ENCODE assay signal across 2 cellular contexts in genomic region chr17:57130708-57131461, GRCh38.
TF ChIP-seq lines count a peak whose summit lies in the region.

No MANE protein-coding gene starts in this region.

TF ChIP-seq in HCT116, 20 proteins besides CTCF, POLR2A, EP300 and RAD21 (continued from another document):
- TF ChIP-seq ZBTB33 (IDR thresholded peaks at IDR 0.05; ENCODE audit: extremely low read depth, insufficient replicate concordance, low read length) (no peak), TCF7L2 (IDR thresholded peaks at IDR 0.05; ENCODE audit: borderline replicate concordance, extremely low read depth, insufficient read depth, insufficient read length) (no peak)
- TF ChIP-seq, protein P1, sequence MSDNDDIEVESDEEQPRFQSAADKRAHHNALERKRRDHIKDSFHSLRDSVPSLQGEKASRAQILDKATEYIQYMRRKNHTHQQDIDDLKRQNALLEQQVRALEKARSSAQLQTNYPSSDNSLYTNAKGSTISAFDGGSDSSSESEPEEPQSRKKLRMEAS (IDR thresholded peaks at IDR 0.05): no peak

TF ChIP-seq in HepG2, 621 proteins besides CTCF, POLR2A, EP300 and RAD21:
- TF ChIP-seq ZNF281 (CRISPR knock-in tag; IDR thresholded peaks at IDR 0.05; ENCODE audit: borderline replicate concordance) (peak; percentile 72; the same call in 1 of the 2 replicates), CEBPB (IDR thresholded peaks at IDR 0.05; ENCODE audit: borderline replicate concordance, low read depth, low read length) (peak; percentile 46; the same call in 1 of the 2 replicates), CEBPG (CRISPR knock-in tag; IDR thresholded peaks at IDR 0.05) (peak; percentile 56; the same call in 1 of the 2 replicates), GPN1 (CRISPR knock-in tag; IDR thresholded peaks at IDR 0.05; ENCODE audit: borderline replicate concordance) (no peak), DR1 (CRISPR knock-in tag; IDR thresholded peaks at IDR 0.05) (0 out of 2 replicates have a peak, but pooled peaks have one; percentile 39), KLF16 (CRISPR knock-in tag; IDR thresholded peaks at IDR 0.05) (0 out of 4 replicates have a peak, but pooled peaks of 1 of the 2 experiments have one; percentile 20), ZNF740 (CRISPR knock-in tag; IDR thresholded peaks at IDR 0.05) (0 out of 2 replicates have a peak, but pooled peaks have one; percentile 65), RELA (CRISPR knock-in tag; IDR thresholded peaks at IDR 0.05) (no peak), GATAD2A (CRISPR knock-in tag; IDR thresholded peaks at IDR 0.05) (0 out of 2 replicates have a peak, but pooled peaks have one; percentile 27), ZBTB42 (CRISPR knock-in tag; IDR thresholded peaks at IDR 0.05) (no peak), MIXL1 (CRISPR knock-in tag; IDR thresholded peaks at IDR 0.05) (0 out of 2 replicates have a peak, but pooled peaks have one; percentile 19), ZNF737 (CRISPR knock-in tag; IDR thresholded peaks at IDR 0.05; ENCODE audit: borderline replicate concordance) (no peak), SOX13 (IDR thresholded peaks at IDR 0.05) (no peak), SOX13 (CRISPR knock-in tag; conservative IDR thresholded peaks at IDR 0.05 in 1 of 2, IDR thresholded peaks at IDR 0.05 in 1 of 2) (0 out of 4 replicates have a peak, but pooled peaks of 1 of the 2 experiments have one; percentile 87), STAG1 (CRISPR knock-in tag; IDR thresholded peaks at IDR 0.05) (peak; percentile 89), KDM4B (CRISPR knock-in tag; IDR thresholded peaks at IDR 0.05) (0 out of 2 replicates have a peak, but pooled peaks have one; percentile 30), FOXM1 (CRISPR knock-in tag; IDR thresholded peaks at IDR 0.05) (no peak), SMC3 (IDR thresholded peaks at IDR 0.05; ENCODE audit: low read length) (peak; percentile 63)
- TF ChIP-seq, protein P2, sequence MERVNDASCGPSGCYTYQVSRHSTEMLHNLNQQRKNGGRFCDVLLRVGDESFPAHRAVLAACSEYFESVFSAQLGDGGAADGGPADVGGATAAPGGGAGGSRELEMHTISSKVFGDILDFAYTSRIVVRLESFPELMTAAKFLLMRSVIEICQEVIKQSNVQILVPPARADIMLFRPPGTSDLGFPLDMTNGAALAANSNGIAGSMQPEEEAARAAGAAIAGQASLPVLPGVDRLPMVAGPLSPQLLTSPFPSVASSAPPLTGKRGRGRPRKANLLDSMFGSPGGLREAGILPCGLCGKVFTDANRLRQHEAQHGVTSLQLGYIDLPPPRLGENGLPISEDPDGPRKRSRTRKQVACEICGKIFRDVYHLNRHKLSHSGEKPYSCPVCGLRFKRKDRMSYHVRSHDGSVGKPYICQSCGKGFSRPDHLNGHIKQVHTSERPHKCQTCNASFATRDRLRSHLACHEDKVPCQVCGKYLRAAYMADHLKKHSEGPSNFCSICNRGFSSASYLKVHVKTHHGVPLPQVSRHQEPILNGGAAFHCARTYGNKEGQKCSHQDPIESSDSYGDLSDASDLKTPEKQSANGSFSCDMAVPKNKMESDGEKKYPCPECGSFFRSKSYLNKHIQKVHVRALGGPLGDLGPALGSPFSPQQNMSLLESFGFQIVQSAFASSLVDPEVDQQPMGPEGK (CRISPR knock-in tag; IDR thresholded peaks at IDR 0.05): peak; percentile 51
